Comparison of ENCODE assay signal across 2 cellular contexts in genomic region chrX:46500054-46500453, GRCh38.
TF ChIP-seq lines count a peak whose summit lies in the region.

No MANE protein-coding gene starts in this region.

TF ChIP-seq in HEK293, 187 proteins besides CTCF, POLR2A, EP300 and RAD21 (continued from another document):
- no peak for TF ChIP-seq ZNF585B (tag by site-specific recombination; IDR thresholded peaks at IDR 0.05)
- no peak for TF ChIP-seq SP7 (tag by site-specific recombination; IDR thresholded peaks at IDR 0.05)
- TF ChIP-seq MZF1 (tag by site-specific recombination; IDR thresholded peaks at IDR 0.05; ENCODE audit: borderline replicate concordance), result no peak
- no peak for TF ChIP-seq ZNF398 (tag by site-specific recombination; IDR thresholded peaks at IDR 0.05)
- no peak for TF ChIP-seq KLF8 (tag by site-specific recombination; IDR thresholded peaks at IDR 0.05)
- TF ChIP-seq ZNF548 (tag by site-specific recombination; IDR thresholded peaks at IDR 0.05), result no peak
- peak; percentile 93; the same call in 1 of the 2 replicates for TF ChIP-seq TRIM28 (IDR thresholded peaks at IDR 0.05; ENCODE audit: borderline replicate concordance, low read length)
- peak; percentile 98 for TF ChIP-seq SETDB1 (IDR thresholded peaks at IDR 0.05; ENCODE audit: insufficient read length, low read length)

TF ChIP-seq in K562, 482 proteins besides CTCF, POLR2A, EP300 and RAD21 (continued from another document):
- TF ChIP-seq ZBTB26 (CRISPR knock-in tag; IDR thresholded peaks at IDR 0.05) (no peak), MCM5 (IDR thresholded peaks at IDR 0.05; ENCODE audit: low read depth) (no peak), VEZF1 (CRISPR knock-in tag; IDR thresholded peaks at IDR 0.05) (no peak), SNRNP70 (optimal IDR thresholded peaks at IDR 0.05; ENCODE audit: low read depth, low read length) (no peak), ZNF395 (CRISPR knock-in tag; IDR thresholded peaks at IDR 0.05) (no peak), ZFP91 (CRISPR knock-in tag; IDR thresholded peaks at IDR 0.05) (no peak), ZNF347 (CRISPR knock-in tag; IDR thresholded peaks at IDR 0.05; ENCODE audit: low read depth) (no peak), ID3 (CRISPR knock-in tag; IDR thresholded peaks at IDR 0.05) (no peak), ID3 (tag; IDR thresholded peaks at IDR 0.05) (no peak), KLF10 (CRISPR knock-in tag; IDR thresholded peaks at IDR 0.05) (no peak), ZNF75A (CRISPR knock-in tag; IDR thresholded peaks at IDR 0.05) (peak; percentile 94)
